Comparison of ENCODE assay signal across 8 cellular contexts in the genomic region with DNA sequence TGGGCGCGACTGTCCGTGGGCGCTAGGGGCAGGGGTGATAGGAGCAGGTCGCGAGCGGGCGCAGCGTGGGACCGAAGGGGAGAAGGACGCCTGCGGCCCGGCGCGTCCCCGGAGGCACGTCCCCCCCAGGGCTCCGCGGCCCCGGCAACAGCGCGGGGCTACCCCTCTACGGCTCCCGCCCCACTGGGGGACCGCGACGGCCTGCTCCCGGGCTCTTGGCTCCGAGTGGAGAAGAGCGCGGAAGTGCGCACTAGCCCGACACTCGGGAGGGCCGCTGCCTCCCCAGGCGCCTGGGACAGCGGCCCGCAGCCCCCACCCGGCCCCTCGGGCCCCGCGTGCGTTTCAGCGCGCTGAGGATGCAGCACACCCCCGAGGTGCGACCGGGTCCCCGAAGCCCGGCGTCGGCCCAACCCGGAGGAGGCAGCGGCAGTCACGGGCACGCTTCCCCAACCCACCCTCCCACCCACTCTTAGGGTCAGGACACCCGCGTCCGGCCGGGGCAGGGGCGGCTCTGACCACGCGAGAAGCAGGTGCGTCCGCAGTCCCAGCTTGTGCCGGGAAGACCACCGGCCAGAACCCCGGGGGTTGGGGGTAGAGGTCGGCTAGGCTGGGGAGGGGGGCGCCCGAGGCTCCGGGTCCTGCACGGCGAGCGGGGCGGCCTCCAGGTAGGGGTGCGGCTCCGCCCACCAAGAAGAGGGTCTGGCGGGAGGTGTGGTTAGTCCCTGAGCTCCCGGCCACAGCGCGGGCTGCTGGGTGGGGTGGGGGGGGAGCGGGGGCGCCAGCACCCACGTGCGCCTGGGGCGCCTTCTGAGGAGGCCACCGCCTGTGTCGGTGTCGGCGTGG. TPM values are rescaled to one million over a fixed set of nuclear protein-coding genes. Genes with fewer than 3 reads are reported as not detected.
DNase-seq lines count a peak whose midpoint lies in the region; ATAC-seq and TF ChIP-seq lines count a peak whose summit lies in the region.

No MANE protein-coding gene starts in this region.

- H3K27ac Mint-ChIP-seq in WTC11: no peak overlapping the region

- H3K4me2 ChIP-seq in hepatocyte (peak overlapping the region; percentile 99), skeletal muscle satellite cell (ENCODE audit: low read length) (peak overlapping the region; percentile 98)

- H3K27me3 ChIP-seq in hepatocyte (peaks cover 26% of the 10 kb centered on the region), skeletal muscle satellite cell (ENCODE audit: control insufficient read depth, insufficient read depth, low read length) (peaks cover 33% of the 10 kb centered on the region)

- TF ChIP-seq CTCF in WTC11 (IDR thresholded peaks at IDR 0.05) (no peak), hepatocyte (IDR thresholded peaks at IDR 0.05; ENCODE audit: poor library complexity) (no peak)

- DNase-seq in NCI-H2171 treated with DMSO at 0.1 percent for 48 hours (lab: John Stamatoyannopoulos, UW) (peak; percentile 0), NCI-H2171 (lab: John Stamatoyannopoulos, UW) (no peak), WTC11 (ENCODE audit: low spot score) (no peak), hepatocyte (ENCODE audit: low spot score) (no peak), NCI-H2107 treated with DMSO at 0.1 percent for 48 hours (lab: John Stamatoyannopoulos, UW; ENCODE audit: unreplicated experiment) (no peak), NCI-H146 treated with DMSO at 0.1 percent for 48 hours (lab: John Stamatoyannopoulos, UW; ENCODE audit: unreplicated experiment) (no peak), inferior parietal cortex (ENCODE audit: extremely low spot score) (no peak)

- H3K9me3 ChIP-seq in hepatocyte (ENCODE audit: low read depth): no peaks in the 10 kb centered on the region
- no peaks in the 10 kb centered on the region for H3K9me3 ChIP-seq in skeletal muscle satellite cell (replicated peaks; ENCODE audit: low read length)

- POLR2A ChIA-PET in WTC11 (lab: Charles Lee): no interaction called here

- H3K9me3 Mint-ChIP-seq in WTC11: no peaks in the 10 kb centered on the region

- H4K20me1 ChIP-seq in hepatocyte (ENCODE audit: insufficient read depth, poor library complexity, severe bottlenecking): no peaks in the 10 kb centered on the region

- H2AFZ ChIP-seq in hepatocyte: peak overlapping the region; percentile 98

- H3K27me3 Mint-ChIP-seq in WTC11 (ENCODE audit: low read depth): peaks cover 73% of the 10 kb centered on the region

- H3K36me3 ChIP-seq in hepatocyte (replicated peaks; ENCODE audit: insufficient read depth, low read depth): no peaks in the 10 kb centered on the region
- peaks cover 4% of the 10 kb centered on the region for H3K36me3 ChIP-seq in skeletal muscle satellite cell (ENCODE audit: insufficient read depth, low read length)

- H3K27ac ChIP-seq in hepatocyte: no peak overlapping the region

- H3K4me3 Mint-ChIP-seq in WTC11: peak overlapping the region; percentile 66

- H3K4me1 ChIP-seq in hepatocyte (ENCODE audit: insufficient read depth): peaks cover 10% of the 10 kb centered on the region
- H3K4me1 ChIP-seq in skeletal muscle satellite cell (ENCODE audit: control insufficient read depth, insufficient read depth, low read length): peaks cover 16% of the 10 kb centered on the region

- no peaks in the 10 kb centered on the region for H3K4me1 Mint-ChIP-seq in WTC11

- peak; percentile 32 for ATAC-seq in WTC11

- no peaks in the 10 kb centered on the region for H3K36me3 Mint-ChIP-seq in WTC11

- peak overlapping the region; percentile 99 for H3K4me3 ChIP-seq in hepatocyte
- peak overlapping the region; percentile 94 for H3K4me3 ChIP-seq in skeletal muscle satellite cell (ENCODE audit: low read length)

- no peaks in the 10 kb centered on the region for H3K9me2 ChIP-seq in hepatocyte (replicated peaks; ENCODE audit: insufficient read depth)

- CTCF ChIA-PET in WTC11 (lab: Charles Lee): interaction anchor here (0.5 to 1.6 kb wide), 8 partner anchors 9 to 272 kb away, joined by 3 to 7 read pairs (median 4); a partner anchor contains a TSS

- no peak overlapping the region for H3K9ac ChIP-seq in skeletal muscle satellite cell (ENCODE audit: low read depth, low read length)

- no peaks in the 10 kb centered on the region for H3K79me2 ChIP-seq in hepatocyte

- 13% methylated on average over 52 of the region's 91 CpGs for WGBS in hepatocyte (ENCODE audit: low lambda C conversion rate, missing lambda C conversion rate)

TF ChIP-seq in WTC11, 78 proteins besides CTCF, POLR2A, EP300 and RAD21:
- no peak for TF ChIP-seq OVOL2 (CRISPR knock-in tag; IDR thresholded peaks at IDR 0.05; ENCODE audit: borderline replicate concordance)
- TF ChIP-seq, protein P1, sequence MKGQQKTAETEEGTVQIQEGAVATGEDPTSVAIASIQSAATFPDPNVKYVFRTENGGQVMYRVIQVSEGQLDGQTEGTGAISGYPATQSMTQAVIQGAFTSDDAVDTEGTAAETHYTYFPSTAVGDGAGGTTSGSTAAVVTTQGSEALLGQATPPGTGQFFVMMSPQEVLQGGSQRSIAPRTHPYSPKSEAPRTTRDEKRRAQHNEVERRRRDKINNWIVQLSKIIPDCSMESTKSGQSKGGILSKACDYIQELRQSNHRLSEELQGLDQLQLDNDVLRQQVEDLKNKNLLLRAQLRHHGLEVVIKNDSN (CRISPR knock-in tag; IDR thresholded peaks at IDR 0.05): 0 out of 2 replicates have a peak, but pooled peaks have one; percentile 13

RNA-seq across cellular contexts. Expression of a gene that starts 18.5 kb away (rescaled TPM):
- total RNA-seq in WTC11 (2021) (19.7 to 20.2 TPM (median 20.0 TPM) in 3 replicates), hepatocyte (0.68 and 2.7 TPM in 2 replicates)
- 1.5 TPM in 2 replicates for polyA plus RNA-seq in hepatocyte
- total RNA-seq in skeletal muscle satellite cell (2012; rRNA removed): under 0.01 and 0.22 TPM in 2 replicates

RNA-seq across cellular contexts. Expression of a gene that starts 31.8 kb away (rescaled TPM):
- total RNA-seq in WTC11 (2021) (63.3 to 72.6 TPM (median 69.2 TPM) in 3 replicates), hepatocyte (10.8 and 21.4 TPM in 2 replicates)
- 35.9 and 46.2 TPM in 2 replicates for polyA plus RNA-seq in hepatocyte
- total RNA-seq in skeletal muscle satellite cell (2012; rRNA removed): 19.0 and 20.8 TPM in 2 replicates
